Comparison of ENCODE assay signal across 8 cellular contexts in the genomic region with DNA sequence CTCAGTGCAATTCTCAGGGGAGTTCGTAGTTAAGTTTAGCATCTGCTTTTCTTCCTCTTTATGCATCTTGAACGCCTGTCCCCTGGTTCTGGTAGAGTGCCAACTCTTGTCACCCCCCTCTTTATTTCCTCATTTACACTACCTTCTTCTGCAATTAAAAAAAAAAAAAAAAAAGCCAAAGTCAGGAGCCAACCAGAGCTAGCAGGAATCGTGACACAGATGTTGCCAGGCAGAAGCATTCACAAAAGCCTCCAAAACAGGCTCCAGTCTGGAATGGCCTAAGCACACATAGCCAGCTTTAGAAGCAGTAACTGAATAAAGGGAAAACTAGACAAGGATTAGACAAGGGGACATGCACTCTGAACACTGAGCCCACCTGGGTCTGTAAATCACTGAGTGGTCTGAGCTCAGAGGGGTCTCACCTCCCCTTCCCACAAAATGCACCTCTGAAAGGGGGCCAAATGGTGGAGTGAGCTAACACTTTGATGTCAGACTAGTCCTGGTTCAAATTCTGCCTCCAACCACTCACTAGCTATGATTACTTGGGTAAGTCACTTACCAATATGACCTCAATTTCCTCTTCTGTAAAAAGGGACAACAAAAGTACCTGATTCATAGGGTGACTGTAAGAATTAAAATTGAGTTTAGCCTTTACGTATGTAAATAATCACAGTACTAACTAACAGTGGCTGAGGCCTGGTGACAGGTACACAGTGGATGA. TPM values are rescaled to one million over a fixed set of nuclear protein-coding genes. Genes with fewer than 3 reads are reported as not detected.
DNase-seq lines count a peak whose midpoint lies in the region; ATAC-seq and TF ChIP-seq lines count a peak whose summit lies in the region.

No MANE protein-coding gene starts in this region.

- peak overlapping the region; percentile 93 for H3K9ac ChIP-seq in Karpas-422 (ENCODE audit: low read length)

- H4K20me1 ChIP-seq in Karpas-422 (ENCODE audit: insufficient read depth, low read depth, low read length), result peaks cover 39% of the 10 kb centered on the region; the same call in 1 of the 2 replicates

- H3K4me1 ChIP-seq in Karpas-422 (ENCODE audit: low read length), result peaks cover 76% of the 10 kb centered on the region
- H3K4me1 ChIP-seq in left ventricle myocardium inferior, result peaks cover 65% of the 10 kb centered on the region
- H3K4me1 ChIP-seq in psoas muscle, result peaks cover 5% of the 10 kb centered on the region

- TF ChIP-seq POLR2A in Raji (IDR thresholded peaks at IDR 0.05; ENCODE audit: insufficient read depth, low read depth, low read length), result peak; percentile 45; the same call in 1 of the 2 replicates

- peak overlapping the region; percentile 99 for H3K4me2 ChIP-seq in Karpas-422 (ENCODE audit: low read depth, low read length, poor library complexity, severe bottlenecking)

- H3K79me2 ChIP-seq in Karpas-422 (ENCODE audit: low read length), result peaks cover 34% of the 10 kb centered on the region

- H3K4me3 ChIP-seq in Karpas-422 (ENCODE audit: low read length) (peak overlapping the region; percentile 84), left ventricle myocardium inferior (peak overlapping the region; percentile 68), psoas muscle (peak overlapping the region; percentile 63)

- H3K36me3 ChIP-seq in Karpas-422 (ENCODE audit: insufficient read depth, low read length) (peaks cover 33% of the 10 kb centered on the region), left ventricle myocardium inferior (no peaks in the 10 kb centered on the region), psoas muscle (ENCODE audit: insufficient read depth in 1 of 2, low read depth in 1 of 2) (no peaks in the 10 kb centered on the region)

- no peak for TF ChIP-seq CTCF in left ventricle myocardium inferior (IDR thresholded peaks at IDR 0.05; ENCODE audit: borderline replicate concordance)
- no peak for TF ChIP-seq CTCF in psoas muscle (IDR thresholded peaks at IDR 0.05)

- no peak overlapping the region for H2AFZ ChIP-seq in Karpas-422 (ENCODE audit: low read length)

- no peaks in the 10 kb centered on the region for H3K27me3 ChIP-seq in Karpas-422 (ENCODE audit: low read length)
- H3K27me3 ChIP-seq in left ventricle myocardium inferior (ENCODE audit: low read depth), result no peaks in the 10 kb centered on the region
- H3K27me3 ChIP-seq in psoas muscle (ENCODE audit: insufficient read depth in 3 of 3, low read length in 2 of 3), result no peaks in the 10 kb centered on the region

- H3K27ac ChIP-seq in Karpas-422 (ENCODE audit: low read length), result peak overlapping the region; percentile 100
- peak overlapping the region; percentile 89 for H3K27ac ChIP-seq in left ventricle myocardium inferior (replicated peaks)
- peak overlapping the region; percentile 67 for H3K27ac ChIP-seq in psoas muscle

- H3K9me2 ChIP-seq in Karpas-422 (replicated peaks; ENCODE audit: insufficient read depth, low read length), result no peaks in the 10 kb centered on the region

- H3K9me3 ChIP-seq in Karpas-422 (ENCODE audit: low read length) (no peaks in the 10 kb centered on the region), left ventricle myocardium inferior (replicated peaks) (no peaks in the 10 kb centered on the region), psoas muscle (no peaks in the 10 kb centered on the region)

- DNase-seq in EH (ENCODE audit: low read depth) (peak; percentile 76), Karpas-422 (peak; percentile 99), amygdala (lab: John Stamatoyannopoulos, UW) (peak in 43 of 56 donors; percentile 12 to 80 (median 55)), left ventricle myocardium inferior (peak; percentile 52), psoas muscle (peak; percentile 47 to 64), NCI-H128 (lab: John Stamatoyannopoulos, UW; ENCODE audit: unreplicated experiment) (no peak)

- ATAC-seq in psoas muscle (peak; percentile 64 to 81 (median 75)), HG02610 (IDR thresholded peaks at IDR 0.05; ENCODE audit: unreplicated experiment) (no peak)

- 21 to 37% (median 26%) methylated on average over 4 of the region's 4 CpGs for WGBS in psoas muscle, 3 donors

- intact Hi-C loops in left ventricle myocardium inferior (cut with micrococcal nuclease), result no loop called here
- intact Hi-C loops in psoas muscle (cut with DNase I), result no loop called here

RNA-seq across cellular contexts. Expression of a gene that starts 2.0 kb away (rescaled TPM):
- total RNA-seq in Karpas-422 (2014; rRNA removed; shearing (Covaris generic); ENCODE audit: low replicate concordance), result 5,756 and 8,933 TPM in 2 replicates
- total RNA-seq in left ventricle myocardium inferior, result 251 TPM
- 100 to 1,000 TPM in 3 of 4 donors, 10 to 100 TPM in 1; 72.5 to 299 (median 156) TPM for total RNA-seq in psoas muscle
- 10 to 100 TPM; 66.5 to 92.0 (median 83.7) TPM for polyA plus RNA-seq in psoas muscle

RNA-seq across cellular contexts. Expression of a gene that starts 38.9 kb away (rescaled TPM):
- 3,040 and 3,750 TPM in 2 replicates for total RNA-seq in Karpas-422 (2014; rRNA removed; shearing (Covaris generic); ENCODE audit: low replicate concordance)
- 1,202 TPM for total RNA-seq in left ventricle myocardium inferior
- total RNA-seq in psoas muscle, result 1,000 to 10,000 TPM in 3 of 4 donors, 100 to 1,000 TPM in 1; 977 to 1,443 (median 1,285) TPM
- polyA plus RNA-seq in psoas muscle, result 1,000 to 10,000 TPM; 1,999 to 3,049 (median 2,406) TPM

RNA-seq across cellular contexts. Expression of a gene that starts 53.2 kb away (rescaled TPM):
- 23.0 and 42.6 TPM in 2 replicates for total RNA-seq in Karpas-422 (2014; rRNA removed; shearing (Covaris generic); ENCODE audit: low replicate concordance)
- total RNA-seq in left ventricle myocardium inferior, result 19.3 TPM
- total RNA-seq in psoas muscle, result 10 to 100 TPM; 22.8 to 26.7 (median 23.6) TPM
- 10 to 100 TPM; 18.3 to 25.6 (median 24.2) TPM for polyA plus RNA-seq in psoas muscle

Comparison
In these comparisons a context has a peak if more than half of its experiments do, and no peak if none do; other contexts are left out.
1. RNA of a gene that starts 2.0 kb away (total RNA-seq): 5,756 to 8,933 TPM in Karpas-422; 251 TPM in left ventricle myocardium inferior (single experiment) and 72.5 to 299 TPM in psoas muscle; every median in the first group is over 10 times any median in the second.
2. Peak in every context shown above with its lines, with median percentiles within 50 percentile points of each other: H3K27ac ChIP-seq and H3K4me3 ChIP-seq.